1 cellular context compared by ENCODE assay signal in genomic region chr1:21651214-21652042, GRCh38.
TF ChIP-seq lines count a peak whose summit lies in the region.

No MANE protein-coding gene starts in this region.

TF ChIP-seq in K562, 482 proteins besides CTCF, POLR2A, EP300 and RAD21 (continued from another document and continues in another):
- TF ChIP-seq ZNF318 (IDR thresholded peaks at IDR 0.05; ENCODE audit: borderline replicate concordance in 1 of 2, low read depth in 1 of 2): no peak
- no peak for TF ChIP-seq PTTG1 (tag; IDR thresholded peaks at IDR 0.05; ENCODE audit: low read depth)
- no peak for TF ChIP-seq ZNF23 (CRISPR knock-in tag; IDR thresholded peaks at IDR 0.05)
- TF ChIP-seq ZKSCAN1 (IDR thresholded peaks at IDR 0.05; ENCODE audit: low read depth, low read length): no peak
- TF ChIP-seq RBM15 (IDR thresholded peaks at IDR 0.05; ENCODE audit: insufficient read depth, low read length): no peak
- TF ChIP-seq POLR3G (IDR thresholded peaks at IDR 0.05; ENCODE audit: extremely low read depth, insufficient read length, insufficient replicate concordance): no peak
- TF ChIP-seq CEBPB (tag; IDR thresholded peaks at IDR 0.05): no peak
- TF ChIP-seq TFAP4 (CRISPR knock-in tag; IDR thresholded peaks at IDR 0.05; ENCODE audit: borderline replicate concordance): peak; percentile 54; the same call in 1 of the 2 replicates
- no peak for TF ChIP-seq SIX5 (IDR thresholded peaks at IDR 0.05; ENCODE audit: borderline replicate concordance in 1 of 2, insufficient read depth in 1 of 2, low read depth in 1 of 2, low read length in 2 of 2)
- TF ChIP-seq CREM (IDR thresholded peaks at IDR 0.05; ENCODE audit: low read depth): 0 out of 2 replicates have a peak, but pooled peaks have one; percentile 36
- no peak for TF ChIP-seq ZNF184 (CRISPR knock-in tag; IDR thresholded peaks at IDR 0.05)
- TF ChIP-seq RBBP5 (IDR thresholded peaks at IDR 0.05; ENCODE audit: borderline replicate concordance, insufficient read depth, low read length, poor library complexity, severe bottlenecking): peak; percentile 33
- TF ChIP-seq MGA (IDR thresholded peaks at IDR 0.05): no peak
- no peak for TF ChIP-seq AFF4 (CRISPR knock-in tag; IDR thresholded peaks at IDR 0.05)
- TF ChIP-seq TEAD4 (IDR thresholded peaks at IDR 0.05; ENCODE audit: low read length): peak; percentile 24; the same call in 1 of the 2 replicates
- TF ChIP-seq TEAD4 (CRISPR knock-in tag; IDR thresholded peaks at IDR 0.05; ENCODE audit: borderline replicate concordance): no peak
- TF ChIP-seq NCOR1 (IDR thresholded peaks at IDR 0.05): no peak
- no peak for TF ChIP-seq CC2D1A (IDR thresholded peaks at IDR 0.05)
- no peak for TF ChIP-seq ZNF41 (CRISPR knock-in tag; conservative IDR thresholded peaks at IDR 0.05)
- TF ChIP-seq SIRT6 (IDR thresholded peaks at IDR 0.05; ENCODE audit: low read depth, low read length): no peak
- TF ChIP-seq HDAC8 (tag; IDR thresholded peaks at IDR 0.05): no peak
- peak; percentile 28; the same call in 1 of the 2 replicates for TF ChIP-seq ATF2 (CRISPR knock-in tag; IDR thresholded peaks at IDR 0.05)
- no peak for TF ChIP-seq LEF1 (IDR thresholded peaks at IDR 0.05)
- TF ChIP-seq NR2F6 (CRISPR knock-in tag; IDR thresholded peaks at IDR 0.05): 0 out of 2 replicates have a peak, but pooled peaks have one; percentile 43
- no peak for TF ChIP-seq DIDO1 (tag; IDR thresholded peaks at IDR 0.05; ENCODE audit: low read depth)
- TF ChIP-seq ZSCAN32 (CRISPR knock-in tag; IDR thresholded peaks at IDR 0.05): no peak
- no peak for TF ChIP-seq TAF7 (tag; IDR thresholded peaks at IDR 0.05)
- no peak; the same call in 1 of the 2 replicates for TF ChIP-seq TCF3 (CRISPR knock-in tag; IDR thresholded peaks at IDR 0.05)
- no peak for TF ChIP-seq ZBTB1 (CRISPR knock-in tag; IDR thresholded peaks at IDR 0.05; ENCODE audit: borderline replicate concordance, low read depth)
- TF ChIP-seq CSDE1 (IDR thresholded peaks at IDR 0.05): no peak
- TF ChIP-seq SIN3A (IDR thresholded peaks at IDR 0.05; ENCODE audit: borderline replicate concordance in 2 of 2, control insufficient read depth in 1 of 2, low read depth in 2 of 2, low read length in 2 of 2): peak in 1 of 2 experiments; percentile 12; a peak in 1 of 4 replicates
